ENCODE assay signal across 12 cellular contexts in genomic region chr5:18113724-18114123, GRCh38.
DNase-seq lines count a peak whose midpoint lies in the region; ATAC-seq, FAIRE-seq and TF ChIP-seq lines count a peak whose summit lies in the region.
"Had no signal": no experiment of that assay in that cellular context is flagged by ENCODE, and none has a peak within 500 bp of the region (broad histone marks: within the 10 kb centered on the region; RNA-seq: fewer than 3 reads in every experiment).

No MANE protein-coding gene starts in this region.

- RAD21 ChIA-PET in GM12878 (lab: Charles Lee; ENCODE audit: unreplicated experiment) = no interaction called here

- in situ Hi-C loops in GM12878 (cut with MboI) = loop anchor here (10.0 kb wide), 1 partner anchor 899 kb away; the partner anchor contains the start of gene BASP1

- H3K27me3 ChIP-seq in GM12878 (replicated peaks in 1 of 2; ENCODE audit: control insufficient read depth in 2 of 2, insufficient read depth in 2 of 2, low read length in 1 of 2) (no peaks in the 10 kb centered on the region), lower lobe of right lung (ENCODE audit: low read depth) (no peaks in the 10 kb centered on the region), esophagus muscularis mucosa (no peaks in the 10 kb centered on the region), small intestine (ENCODE audit: control insufficient read depth in 2 of 2, insufficient read depth in 2 of 2, low read length in 2 of 2) (no peaks in the 10 kb centered on the region)
- H3K27me3 ChIP-seq: heart left ventricle had no signal

- TF ChIP-seq RAD21 in GM12878 (IDR thresholded peaks at IDR 0.05; ENCODE audit: insufficient read depth, low read depth, low read length) = peak; percentile 38

- WGBS in GM12878 (ENCODE audit: insufficient coverage, insufficient replicate concordance, low lambda C conversion rate, missing lambda C conversion rate) = 13% methylated on average over 3 of the region's 3 CpGs
- 53% methylated on average over 3 of the region's 3 CpGs for WGBS in esophagus muscularis mucosa
- 73 to 80% (median 75%) methylated on average over 3 of the region's 3 CpGs for WGBS in small intestine, 3 donors

- DNase-seq in DMS114 treated with DMSO at 0.1 percent for 48 hours (lab: John Stamatoyannopoulos, UW; ENCODE audit: unreplicated experiment) = peak; percentile 3
- DNase-seq in NCI-H2081 treated with DMSO at 0.1 percent for 48 hours (lab: John Stamatoyannopoulos, UW) = peak; percentile 62
- no peak for DNase-seq in GM12878 (ENCODE audit: low read depth, low spot score)
- no peak for DNase-seq in lower lobe of right lung
- no peak for DNase-seq in esophagus muscularis mucosa (ENCODE audit: extremely low spot score)
- no peak for DNase-seq in activated T-cell treated with anti-CD3 and anti-CD28 coated beads, Interleukin-2, amount 50 U/mL, for 1 hour
- no peak for DNase-seq in small intestine
- DNase-seq: activated CD4-positive, alpha-beta T cell treated with anti-CD3 and anti-CD28 coated beads for 1 hour; heart left ventricle; NCI-H226 had no signal

- SMC1A ChIA-PET in GM12878 (lab: Charles Lee; ENCODE audit: uncharacterized antibody, unreplicated experiment) = interaction anchor here (2.6 kb wide), 1 partner anchor 898 kb away, joined by 12 read pairs; no protein-coding TSS in a partner anchor

- H3K4me2 ChIP-seq in GM12878 (ENCODE audit: control insufficient read depth, insufficient read depth) = no peak overlapping the region

- TF ChIP-seq EP300 in GM12878 (IDR thresholded peaks at IDR 0.05; ENCODE audit: borderline replicate concordance in 1 of 2, control insufficient read depth in 1 of 2, low read depth in 2 of 2, low read length in 2 of 2) (no peak), esophagus muscularis mucosa (IDR thresholded peaks at IDR 0.05) (no peak)

- H3K79me2 ChIP-seq in GM12878 (ENCODE audit: control insufficient read depth, insufficient read depth, low read length) = no peaks in the 10 kb centered on the region
- H3K79me2 ChIP-seq: parathyroid adenoma had no signal

- H3K4me3 ChIP-seq in GM12878 (no peak overlapping the region), lower lobe of right lung (no peak overlapping the region), esophagus muscularis mucosa (no peak overlapping the region), small intestine (ENCODE audit: low read depth in 1 of 2, low read length in 2 of 2) (no peak overlapping the region)
- H3K4me3 ChIP-seq: heart left ventricle had no signal

- TF ChIP-seq POLR2A in GM12878 (IDR thresholded peaks at IDR 0.05; ENCODE audit: low read depth, low read length) (no peak), esophagus muscularis mucosa (IDR thresholded peaks at IDR 0.05; ENCODE audit: low read depth) (no peak), GM18505 (IDR thresholded peaks at IDR 0.05; ENCODE audit: borderline replicate concordance, extremely low read depth, insufficient read depth, insufficient read length) (no peak)

- H3K36me3 ChIP-seq in GM12878 (ENCODE audit: control insufficient read depth in 2 of 2, insufficient read depth in 2 of 2, low read length in 1 of 2) (no peaks in the 10 kb centered on the region), lower lobe of right lung (no peaks in the 10 kb centered on the region), esophagus muscularis mucosa (no peaks in the 10 kb centered on the region), small intestine (ENCODE audit: control insufficient read depth in 2 of 2, insufficient read depth in 2 of 2, low read length in 2 of 2) (no peaks in the 10 kb centered on the region)
- H3K36me3 ChIP-seq: heart left ventricle had no signal

- H3K27ac ChIP-seq in GM12878 (ENCODE audit: control insufficient read depth, insufficient read depth) = no peak overlapping the region
- no peak overlapping the region for H3K27ac ChIP-seq in lower lobe of right lung
- no peak overlapping the region for H3K27ac ChIP-seq in esophagus muscularis mucosa (replicated peaks in 1 of 4)
- H3K27ac ChIP-seq in small intestine (ENCODE audit: low read depth in 1 of 2, low read length in 1 of 2) = no peak overlapping the region
- H3K27ac ChIP-seq: heart left ventricle, parathyroid adenoma had no signal

- FAIRE-seq in GM12878 (lab: Jason Lieb, UNC) (no peak), small intestine (lab: Jason Lieb, UNC) (no peak)

- CTCF ChIA-PET in GM12878 (lab: Yijun Ruan, JAX) = interaction anchor here (2.5 kb wide), 1 partner anchor 898 kb away, joined by 14 read pairs; no protein-coding TSS in a partner anchor

- no peaks in the 10 kb centered on the region for H4K20me1 ChIP-seq in GM12878 (ENCODE audit: control insufficient read depth, insufficient read depth)

- no TSS peak for BruUV-seq in GM12878 (replicated peaks; lab: Mats Ljungman, UMichigan)

- intact Hi-C loops in GM12878 (cut with micrococcal nuclease; ENCODE audit: unreplicated experiment) (loop anchor here (2.0 kb wide), 1 partner anchor 897 kb away; the partner anchor contains the start of gene BASP1), lower lobe of right lung (cut with DNase I) (no loop called here), esophagus muscularis mucosa (cut with DNase I) (no loop called here)

- H3K9me3 ChIP-seq in GM12878 (replicated peaks; ENCODE audit: control insufficient read depth, insufficient read depth, low read length) = no peaks in the 10 kb centered on the region
- no peaks in the 10 kb centered on the region for H3K9me3 ChIP-seq in lower lobe of right lung
- no peaks in the 10 kb centered on the region for H3K9me3 ChIP-seq in esophagus muscularis mucosa
- no peaks in the 10 kb centered on the region for H3K9me3 ChIP-seq in small intestine (ENCODE audit: control insufficient read depth, low read depth)
- H3K9me3 ChIP-seq: heart left ventricle had no signal

- no peak for ATAC-seq in GM12878
- ATAC-seq in lower lobe of right lung = no peak
- no peak for ATAC-seq in GM18505 (IDR thresholded peaks at IDR 0.05; ENCODE audit: unreplicated experiment)
- ATAC-seq: heart left ventricle had no signal

- H3K9ac ChIP-seq in GM12878 (ENCODE audit: control insufficient read depth, insufficient read depth, low read length) = no peak overlapping the region
- H3K9ac ChIP-seq: parathyroid adenoma had no signal

- TF ChIP-seq CTCF in GM12878 (IDR thresholded peaks at IDR 0.05 in 2 of 3, conservative IDR thresholded peaks at IDR 0.05 in 1 of 3; ENCODE audit: control insufficient read depth in 2 of 3, extremely low read depth in 1 of 3, insufficient read depth in 1 of 3, low read depth in 3 of 3, low read length in 3 of 3) (peak in 1 of 3 experiments; percentile 14; a peak in 1 of 6 replicates), lower lobe of right lung (IDR thresholded peaks at IDR 0.05) (peak; percentile 16), esophagus muscularis mucosa (IDR thresholded peaks at IDR 0.05) (no peak)

- POLR2A ChIA-PET in GM12878 (lab: Charles Lee) = no interaction called here

- H2AFZ ChIP-seq in GM12878 (ENCODE audit: control insufficient read depth, low read depth, low read length) = no peak overlapping the region
- H2AFZ ChIP-seq: parathyroid adenoma had no signal

- H3K4me1 ChIP-seq in GM12878 (ENCODE audit: control insufficient read depth, insufficient read depth, low read length) (no peaks in the 10 kb centered on the region), lower lobe of right lung (no peaks in the 10 kb centered on the region), esophagus muscularis mucosa (no peaks in the 10 kb centered on the region), small intestine (ENCODE audit: control insufficient read depth in 2 of 2, insufficient read depth in 1 of 2, low read depth in 1 of 2, low read length in 1 of 2) (no peaks in the 10 kb centered on the region)
- H3K4me1 ChIP-seq: heart left ventricle, parathyroid adenoma had no signal

TF ChIP-seq in GM12878, 131 proteins besides CTCF, POLR2A, EP300 and RAD21 (continues in another document):
- no peak for TF ChIP-seq E2F8 (IDR thresholded peaks at IDR 0.05; ENCODE audit: low read depth, partially characterized antibody)
- TF ChIP-seq HSF1 (IDR thresholded peaks at IDR 0.05; ENCODE audit: low read depth, low read length) = no peak

Comparison
In these comparisons a context has a peak if more than half of its experiments do, and no peak if none do; other contexts are left out.
1. DNase-seq: peak in DMS114 treated with DMSO at 0.1 percent for 48 hours (single experiment) and NCI-H2081 treated with DMSO at 0.1 percent for 48 hours (single experiment); none in GM12878 (single experiment), lower lobe of right lung (single experiment), esophagus muscularis mucosa (single experiment), activated T-cell treated with anti-CD3 and anti-CD28 coated beads, Interleukin-2, amount 50 U/mL, for 1 hour (single experiment) and small intestine (single experiment).